9 cellular contexts compared by ENCODE assay signal in genomic region chr11:33936745-33937612, GRCh38. TPM values are rescaled to one million over a fixed set of nuclear protein-coding genes. Genes with fewer than 3 reads are reported as not detected.
DNase-seq lines count a peak whose midpoint lies in the region; ATAC-seq and TF ChIP-seq lines count a peak whose summit lies in the region.
"Had no signal": no experiment of that assay in that cellular context is flagged by ENCODE, and none has a peak within 500 bp of the region (broad histone marks: within the 10 kb centered on the region; RNA-seq: fewer than 3 reads in every experiment).

No MANE protein-coding gene starts in this region.

- H3K27me3 Mint-ChIP-seq in type B pancreatic cell: no peaks in the 10 kb centered on the region

- no peak overlapping the region for H3K4me3 ChIP-seq in right lobe of liver

- intact Hi-C loops in right lobe of liver (cut with DNase I): no loop called here

- peaks cover 41% of the 10 kb centered on the region for H3K4me1 Mint-ChIP-seq in type B pancreatic cell (ENCODE audit: unreplicated experiment)

- H3K36me3 Mint-ChIP-seq in type B pancreatic cell: no peaks in the 10 kb centered on the region

- H3K9me3 Mint-ChIP-seq in type B pancreatic cell: no peaks in the 10 kb centered on the region

- peak overlapping the region; percentile 41 for H3K4me3 Mint-ChIP-seq in type B pancreatic cell

- no peaks in the 10 kb centered on the region for H3K9me3 ChIP-seq in right lobe of liver

- no peaks in the 10 kb centered on the region for H3K4me1 ChIP-seq in right lobe of liver

- peak in 2 of 3 experiments; percentile 31 to 45 for DNase-seq in NCI-H1417 (lab: John Stamatoyannopoulos, UW)
- no peak for DNase-seq in NCI-H1417 treated with DMSO at 0.1 percent for 48 hours (lab: John Stamatoyannopoulos, UW)
- peak; percentile 87 for DNase-seq in astrocyte of the hippocampus (ENCODE audit: low read depth, low spot score)
- DNase-seq in right lobe of liver: peak in 2 of 3 donors; percentile 55 to 60
- DNase-seq in type B pancreatic cell (ENCODE audit: extremely low spot score, unreplicated experiment): no peak
- DNase-seq in HuH-7.5 (ENCODE audit: low spot score): no peak
- DNase-seq in GM20000 (ENCODE audit: low spot score): no peak
- DNase-seq: 8988T had no signal

- H3K27ac Mint-ChIP-seq in type B pancreatic cell: peak overlapping the region; percentile 43

- peak; percentile 59 to 80 (median 73) for ATAC-seq in right lobe of liver
- no peak for ATAC-seq in HG03432 (IDR thresholded peaks at IDR 0.05; ENCODE audit: unreplicated experiment)

- no peaks in the 10 kb centered on the region for H3K27me3 ChIP-seq in right lobe of liver

- H3K27ac ChIP-seq in right lobe of liver: peak overlapping the region in 1 of 3 donors; percentile 44

- no peak for TF ChIP-seq CTCF in right lobe of liver (IDR thresholded peaks at IDR 0.05)
- TF ChIP-seq CTCF in type B pancreatic cell (conservative IDR thresholded peaks at IDR 0.05): no peak
- no peak for TF ChIP-seq CTCF in GM20000 (IDR thresholded peaks at IDR 0.05; ENCODE audit: extremely low read depth, missing control alignments)

- 30% methylated on average over 13 of the region's 14 CpGs for WGBS in right lobe of liver (ENCODE audit: insufficient coverage, low coverage, low lambda C conversion rate, missing lambda C conversion rate)

- H3K36me3 ChIP-seq in right lobe of liver: no peaks in the 10 kb centered on the region

- no peak for TF ChIP-seq POLR2A in right lobe of liver (IDR thresholded peaks at IDR 0.05)

RNA-seq across cellular contexts. Expression of gene LMO2, which starts 45.1 kb away (rescaled TPM):
- total RNA-seq in right lobe of liver: 1 to 10 TPM; 3.6 to 7.6 (median 4.9) TPM
- total RNA-seq in type B pancreatic cell (ENCODE audit: low replicate concordance): 12.7 and 13.0 TPM in 2 replicates

Comparison
In these comparisons a context has a peak if more than half of its experiments do, and no peak if none do; other contexts are left out.
1. DNase-seq: peak in NCI-H1417 (2 of 3), astrocyte of the hippocampus (single experiment) and right lobe of liver (2 of 3); none in NCI-H1417 treated with DMSO at 0.1 percent for 48 hours (single experiment), type B pancreatic cell (single experiment), HuH-7.5 (single experiment) and GM20000 (single experiment).